ENCODE assay signal across 16 cellular contexts in genomic region chr1:60073605-60074278, GRCh38. TPM values are rescaled to one million over a fixed set of nuclear protein-coding genes. Genes with fewer than 3 reads are reported as not detected.
A peak's percentile ranks its signal among the peaks of the same experiment; 100 is the strongest.
DNase-seq lines count a peak whose midpoint lies in the region; ATAC-seq, FAIRE-seq and TF ChIP-seq lines count a peak whose summit lies in the region.
"Had no signal": no experiment of that assay in that cellular context is flagged by ENCODE, and none has a peak within 500 bp of the region (broad histone marks: within the 10 kb centered on the region; RNA-seq: fewer than 3 reads in every experiment).

Gene C1orf87, minus strand, starts transcription at chr1:60073770. Its CDS starts 1,127 bp downstream, at chr1:60072643.

- no peak within 1 kb of the TSS for H2AK5ac ChIP-seq in H9 (ENCODE audit: insufficient read length, low read length)

- no peaks in the 10 kb centered on the region for H3K79me1 ChIP-seq in H9 (ENCODE audit: insufficient read depth, low read depth, low read length, poor library complexity, severe bottlenecking)

- no peak within 1 kb of the TSS for H2BK12ac ChIP-seq in H9 (ENCODE audit: insufficient read length, low read depth, low read length)

- TF ChIP-seq CTCF in H9 (conservative IDR thresholded peaks at IDR 0.05) (no peak), glutamatergic neuron (IDR thresholded peaks at IDR 0.05; ENCODE audit: partially characterized antibody, unreplicated experiment) (no peak), nephron progenitor cell (IDR thresholded peaks at IDR 0.05) (no peak)

- peak within 1 kb of the TSS; percentile 55 for H3K4me2 ChIP-seq in H9 (ENCODE audit: insufficient read depth, insufficient read length, low read length)
- no peak within 1 kb of the TSS for H3K4me2 ChIP-seq in Karpas-422 (ENCODE audit: low read depth, low read length, poor library complexity, severe bottlenecking)

- no peak within 1 kb of the TSS for H3K56ac ChIP-seq in H9 (ENCODE audit: insufficient read length, low read depth, low read length)

- peak within 1 kb of the TSS; percentile 64 to 77 for H3K4me3 Mint-ChIP-seq in H9
- peak within 1 kb of the TSS; percentile 79 for H3K4me3 Mint-ChIP-seq in glutamatergic neuron (ENCODE audit: unreplicated experiment)
- peak within 1 kb of the TSS; percentile 60 for H3K4me3 Mint-ChIP-seq in nephron progenitor cell

- ATAC-seq in sciatic nerve, result no peak
- ATAC-seq: HepG2 had no signal

- no peak within 1 kb of the TSS; the same call in 1 of the 2 replicates for H2BK15ac ChIP-seq in H9 (ENCODE audit: low read depth, low read length)

- H3T11ph ChIP-seq in H9 (ENCODE audit: low read length), result no peak within 1 kb of the TSS

- H3K14ac ChIP-seq in H9 (ENCODE audit: insufficient read depth, low read length), result peak within 1 kb of the TSS; percentile 83

- DNase-seq in H9 (peak; percentile 81), SW480 (ENCODE audit: low spot score) (peak; percentile 7), glutamatergic neuron (peak; percentile 37), nephron progenitor cell (peak; percentile 26), RCC 7860 (ENCODE audit: low spot score) (no peak), sciatic nerve (ENCODE audit: low spot score) (no peak), Karpas-422 (no peak), NCI-H524 (lab: John Stamatoyannopoulos, UW) (no peak)
- DNase-seq: activated CD8-positive, alpha-beta memory T cell treated with anti-CD3 and anti-CD28 coated beads, Interleukin-2, amount 50 U/mL, for 48 hours; effector CD8-positive, alpha-beta T cell; NCI-H1105 treated with DMSO at 0.1 percent for 48 hours; NCI-H82; SIG-M5; substantia nigra had no signal

- H4K8ac ChIP-seq in H9 (replicated peaks; ENCODE audit: insufficient read length, low read depth, low read length), result no peak within 1 kb of the TSS

- no peak within 1 kb of the TSS for H3K23ac ChIP-seq in H9 (ENCODE audit: insufficient read length, low read depth, low read length)

- no peaks in the 10 kb centered on the region for H3K9me3 Mint-ChIP-seq in H9
- H3K9me3 Mint-ChIP-seq in glutamatergic neuron (ENCODE audit: unreplicated experiment), result no peaks in the 10 kb centered on the region
- H3K9me3 Mint-ChIP-seq in nephron progenitor cell, result no peaks in the 10 kb centered on the region

- H3K36me3 Mint-ChIP-seq in H9 (ENCODE audit: insufficient read depth in 1 of 3, low read depth in 3 of 3) (no peaks in the 10 kb centered on the region), glutamatergic neuron (ENCODE audit: unreplicated experiment) (no peaks in the 10 kb centered on the region), nephron progenitor cell (ENCODE audit: low read depth) (no peaks in the 10 kb centered on the region)

- H4K91ac ChIP-seq in H9 (ENCODE audit: insufficient read length, low read depth, low read length), result no peak within 1 kb of the TSS

- H3K79me2 ChIP-seq in H9 (ENCODE audit: insufficient read depth, low read length) (no peaks in the 10 kb centered on the region), Karpas-422 (ENCODE audit: low read length) (no peaks in the 10 kb centered on the region)

- no CpG with 5 or more reads among the region's 36 CpGs for WGBS in H9 (ENCODE audit: extremely low coverage, insufficient read length, low lambda C conversion rate)

- H3K18ac ChIP-seq in H9 (ENCODE audit: insufficient read length, low read depth, low read length), result peak within 1 kb of the TSS; percentile 86

- peaks cover 6% of the 10 kb centered on the region for H3K23me2 ChIP-seq in H9 (ENCODE audit: insufficient read length, low read depth, low read length, poor library complexity, severe bottlenecking)

- H2AFZ ChIP-seq in H9 (ENCODE audit: low read length), result peak within 1 kb of the TSS; percentile 43
- H2AFZ ChIP-seq in Karpas-422 (ENCODE audit: low read length), result no peak within 1 kb of the TSS

- intact Hi-C loops in sciatic nerve (cut with DNase I), result no loop called here

- H3K9ac ChIP-seq in H9 (ENCODE audit: extremely low read depth, insufficient read length, low read length) (peak within 1 kb of the TSS; percentile 17), Karpas-422 (ENCODE audit: low read length) (no peak within 1 kb of the TSS)

- no peak within 1 kb of the TSS for H3K27ac Mint-ChIP-seq in H9
- H3K27ac Mint-ChIP-seq in glutamatergic neuron (ENCODE audit: unreplicated experiment), result no peak within 1 kb of the TSS
- H3K27ac Mint-ChIP-seq in nephron progenitor cell, result no peak within 1 kb of the TSS

- no peak within 1 kb of the TSS for H3K4ac ChIP-seq in H9 (ENCODE audit: low read depth, low read length)

- no peak within 1 kb of the TSS for H2BK20ac ChIP-seq in H9 (ENCODE audit: low read depth, low read length, poor library complexity, severe bottlenecking)

- H3K4me1 Mint-ChIP-seq in H9, result peaks cover 10% of the 10 kb centered on the region in 2 experiments
- no peaks in the 10 kb centered on the region for H3K4me1 Mint-ChIP-seq in glutamatergic neuron (ENCODE audit: low read depth, unreplicated experiment)
- H3K4me1 Mint-ChIP-seq in nephron progenitor cell, result peaks cover 15% of the 10 kb centered on the region

- H3K4me1 ChIP-seq in H9 (ENCODE audit: insufficient read depth, low read length) (no peaks in the 10 kb centered on the region; the same call in 1 of the 2 replicates), Karpas-422 (ENCODE audit: low read length) (no peaks in the 10 kb centered on the region)

- H3K27me3 ChIP-seq in H9 (ENCODE audit: insufficient read depth, low read length) (no peaks in the 10 kb centered on the region), Karpas-422 (ENCODE audit: low read length) (no peaks in the 10 kb centered on the region)

- H3K27me3 Mint-ChIP-seq in H9 (ENCODE audit: low read depth) (peaks cover 20% of the 10 kb centered on the region), glutamatergic neuron (ENCODE audit: unreplicated experiment) (no peaks in the 10 kb centered on the region), nephron progenitor cell (ENCODE audit: low read depth, poor library complexity) (peaks cover 54% of the 10 kb centered on the region)

- H3K27ac ChIP-seq in H9 (ENCODE audit: insufficient read length, low read depth, low read length), result no peak within 1 kb of the TSS
- no peak within 1 kb of the TSS for H3K27ac ChIP-seq in Karpas-422 (ENCODE audit: low read length)

- H4K5ac ChIP-seq in H9 (ENCODE audit: insufficient read length, low read depth, low read length), result no peak within 1 kb of the TSS

- H3K36me3 ChIP-seq in Karpas-422 (ENCODE audit: insufficient read depth, low read length), result no peaks in the 10 kb centered on the region

- no peaks in the 10 kb centered on the region for H4K20me1 ChIP-seq in H9 (ENCODE audit: control insufficient read depth, insufficient read depth, insufficient read length)
- no peaks in the 10 kb centered on the region for H4K20me1 ChIP-seq in Karpas-422 (ENCODE audit: insufficient read depth, low read depth, low read length)

- no peak for FAIRE-seq in RCC 7860 (lab: Jason Lieb, UNC)
- FAIRE-seq: HepG2 had no signal

- H3K9me3 ChIP-seq in H9 (ENCODE audit: control insufficient read depth, low read depth, low read length), result no peaks in the 10 kb centered on the region
- no peaks in the 10 kb centered on the region for H3K9me3 ChIP-seq in Karpas-422 (ENCODE audit: low read length)

- H2BK5ac ChIP-seq in H9 (ENCODE audit: insufficient read length, low read length), result no peak within 1 kb of the TSS

- no peaks in the 10 kb centered on the region for H3K9me2 ChIP-seq in Karpas-422 (replicated peaks; ENCODE audit: insufficient read depth, low read length)

- H2BK120ac ChIP-seq in H9 (ENCODE audit: low read depth, low read length, poor library complexity, severe bottlenecking), result no peak within 1 kb of the TSS

- no peak within 1 kb of the TSS for H3K4me3 ChIP-seq in Karpas-422 (ENCODE audit: low read length)

RNA-seq across cellular contexts. Expression of gene C1orf87, which starts in this region (rescaled TPM):
- total RNA-seq in H9 (2021) (0.15 and 0.33 TPM in 2 replicates), glutamatergic neuron (ENCODE audit: unreplicated experiment) (not detected), sciatic nerve (not detected)
- not detected in 2 replicates for total RNA-seq in Karpas-422 (2014; rRNA removed; shearing (Covaris generic); ENCODE audit: low replicate concordance)
- total RNA-seq: HepG2, renal cortical epithelial cell had no signal

Comparison
In these comparisons a context has a peak if more than half of its experiments do, and no peak if none do; other contexts are left out.
1. Peak in DNase-seq, H3K9ac ChIP-seq and H3K4me2 ChIP-seq in H9; RNA of the gene not detected or under 1 TPM.
2. Peak in DNase-seq in glutamatergic neuron; RNA of the gene not detected or under 1 TPM.
3. DNase-seq: peak in SW480 (single experiment) and nephron progenitor cell (single experiment); none in RCC 7860 (single experiment), sciatic nerve (single experiment), Karpas-422 (single experiment) and NCI-H524 (0 of 2).
4. Peak in every context shown above with its lines, with median percentiles within 50 percentile points of each other: H3K4me3 Mint-ChIP-seq.